Comparison of ENCODE assay signal across 9 cellular contexts in genomic region chr3:149751551-149751950, GRCh38. TPM values are rescaled to one million over a fixed set of nuclear protein-coding genes. Genes with fewer than 3 reads are reported as not detected.
DNase-seq lines count a peak whose midpoint lies in the region; ATAC-seq, FAIRE-seq and TF ChIP-seq lines count a peak whose summit lies in the region.
"Had no signal": no experiment of that assay in that cellular context is flagged by ENCODE, and none has a peak within 500 bp of the region (broad histone marks: within the 10 kb centered on the region; RNA-seq: fewer than 3 reads in every experiment).

No MANE protein-coding gene starts in this region.

- FAIRE-seq in GM19239 (lab: Jason Lieb, UNC): peak; percentile 8

- no peak for ATAC-seq in GM21576 (IDR thresholded peaks at IDR 0.05; ENCODE audit: unreplicated experiment)
- ATAC-seq in HG02763 (IDR thresholded peaks at IDR 0.05; ENCODE audit: unreplicated experiment): no peak

- DNase-seq in GM19239 (ENCODE audit: insufficient read length, low spot score) (no peak), RPMI8226 (peak; percentile 25), fibroblast of mammary gland (ENCODE audit: low read depth) (no peak), retinal pigment epithelial cell (ENCODE audit: low read depth) (no peak), NCI-H510A (lab: John Stamatoyannopoulos, UW) (no peak), H4 (ENCODE audit: low spot score) (no peak)

- no peak for TF ChIP-seq CTCF in fibroblast of mammary gland (conservative IDR thresholded peaks at IDR 0.05; ENCODE audit: control insufficient read depth, insufficient read depth, low read depth, low read length)
- TF ChIP-seq CTCF in retinal pigment epithelial cell (conservative IDR thresholded peaks at IDR 0.05; ENCODE audit: low read depth, low read length): no peak

- H3K4me3 ChIP-seq in fibroblast of mammary gland (ENCODE audit: control insufficient read depth, low read depth, low read length) (peak overlapping the region; percentile 96), retinal pigment epithelial cell (ENCODE audit: low read length) (peak overlapping the region; percentile 94)

RNA-seq across cellular contexts. Expression of gene COMMD2, which starts 0.7 kb away (rescaled TPM):
- 52.3 and 52.7 TPM in 2 replicates for total RNA-seq in H4 (2014; rRNA removed; shearing (Covaris generic))

RNA-seq across cellular contexts. Expression of gene ANKUB1, which starts 40.8 kb away (rescaled TPM):
- total RNA-seq in H4 (2014; rRNA removed; shearing (Covaris generic)): not detected in 2 replicates
- total RNA-seq: M059J had no signal
